1 cellular context compared by ENCODE assay signal in genomic region chr19:15701757-15702589, GRCh38.
TF ChIP-seq lines count a peak whose summit lies in the region.

No MANE protein-coding gene starts in this region.

TF ChIP-seq in liver, 16 proteins besides CTCF, POLR2A, EP300 and RAD21 (continued from another document):
- TF ChIP-seq REST (IDR thresholded peaks at IDR 0.05) = no peak
- no peak for TF ChIP-seq FOXA1 (IDR thresholded peaks at IDR 0.05)
- no peak for TF ChIP-seq JUND (IDR thresholded peaks at IDR 0.05)
- TF ChIP-seq ATF3 (IDR thresholded peaks at IDR 0.05) = no peak
- peak; percentile 94 for TF ChIP-seq SP1 (IDR thresholded peaks at IDR 0.05)
- no peak for TF ChIP-seq NR2F2 (IDR thresholded peaks at IDR 0.05)
TF ChIP-seq in liver: peak in this region for 5.
